ENCODE assay signal across 8 cellular contexts in the genomic region with DNA sequence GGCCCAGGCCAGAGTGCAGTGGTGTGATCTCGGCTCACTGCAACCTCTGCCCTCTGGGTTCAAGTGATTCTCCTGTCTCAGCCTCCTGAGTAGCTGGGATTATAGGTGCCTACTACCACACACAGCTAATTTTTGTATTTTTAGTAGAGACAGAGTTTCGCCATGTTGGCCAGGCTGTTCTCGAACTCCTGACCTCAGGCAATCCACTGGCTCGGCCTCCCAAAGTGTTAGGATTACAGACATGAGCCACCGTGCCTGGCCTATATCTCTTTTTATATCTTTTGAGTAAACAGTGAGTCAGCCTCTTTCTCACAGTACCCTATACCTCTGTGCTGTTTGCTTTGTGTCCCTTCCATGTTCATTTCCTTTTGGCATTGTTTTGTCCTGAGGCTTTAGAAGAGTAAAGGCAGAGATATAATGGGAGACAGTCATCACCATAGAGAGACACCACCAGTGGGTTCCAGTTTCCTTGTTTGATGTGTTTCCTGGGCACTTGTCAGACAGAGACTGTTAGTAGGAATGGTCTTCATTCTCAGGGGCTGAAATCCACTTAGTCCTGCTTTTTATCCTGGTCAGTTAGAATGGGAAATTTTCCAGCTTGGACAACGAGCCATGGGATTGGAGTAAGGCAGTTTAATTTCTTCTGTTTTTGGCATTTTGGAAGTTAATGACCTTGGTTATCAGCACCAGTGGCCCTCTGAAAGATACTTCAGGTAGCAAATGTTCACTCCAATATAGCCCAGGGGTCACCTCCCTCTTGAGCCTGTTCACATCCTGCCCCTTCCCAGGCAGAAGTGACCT. TPM values are rescaled to one million over a fixed set of nuclear protein-coding genes. Genes with fewer than 3 reads are reported as not detected.
DNase-seq lines count a peak whose midpoint lies in the region; ATAC-seq and TF ChIP-seq lines count a peak whose summit lies in the region.
"Had no signal": no experiment of that assay in that cellular context is flagged by ENCODE, and none has a peak within 500 bp of the region (broad histone marks: within the 10 kb centered on the region; RNA-seq: fewer than 3 reads in every experiment).

No MANE protein-coding gene starts in this region.

- peaks cover 4% of the 10 kb centered on the region for H3K36me3 ChIP-seq in ectodermal cell (ENCODE audit: control insufficient read depth, insufficient read depth, low read length)
- peaks cover 11% of the 10 kb centered on the region for H3K36me3 ChIP-seq in CD4-positive, alpha-beta memory T cell (ENCODE audit: insufficient read depth, low read length)

- no peak for ATAC-seq in HG03097 (IDR thresholded peaks at IDR 0.05; ENCODE audit: low FRiP score, unreplicated experiment)

- peaks cover 24% of the 10 kb centered on the region for H3K4me1 Mint-ChIP-seq in progenitor cell of endocrine pancreas (ENCODE audit: low read depth)
- H3K4me1 Mint-ChIP-seq in CD4-positive, alpha-beta memory T cell, result peaks cover 0 to 1% (median 0%) of the 10 kb centered on the region in 4 donors

- peak overlapping the region; percentile 16 for H3K27ac ChIP-seq in ectodermal cell (ENCODE audit: insufficient read depth, low read depth, low read length, poor library complexity, severe bottlenecking)
- H3K27ac ChIP-seq in CD4-positive, alpha-beta memory T cell (ENCODE audit: low read depth, low read length), result no peak overlapping the region
- H3K27ac ChIP-seq: coronary artery had no signal

- intact Hi-C loops in CD4-positive, alpha-beta memory T cell (cut with micrococcal nuclease), result no loop called here

- TF ChIP-seq CTCF in progenitor cell of endocrine pancreas (IDR thresholded peaks at IDR 0.05; ENCODE audit: unreplicated experiment), result no peak

- DNase-seq in HPDE6-E6E7 (ENCODE audit: extremely low spot score) (peak; percentile 73), NCI-H748 (lab: John Stamatoyannopoulos, UW; ENCODE audit: unreplicated experiment) (peak; percentile 41), progenitor cell of endocrine pancreas (ENCODE audit: low spot score, unreplicated experiment) (no peak), SK-N-DZ (ENCODE audit: low spot score) (no peak)
- DNase-seq in CD4-positive, alpha-beta memory T cell, result no peak

- H3K9me3 Mint-ChIP-seq in progenitor cell of endocrine pancreas (ENCODE audit: low read depth), result no peaks in the 10 kb centered on the region
- no peaks in the 10 kb centered on the region for H3K9me3 Mint-ChIP-seq in CD4-positive, alpha-beta memory T cell

- no peaks in the 10 kb centered on the region for H3K27me3 ChIP-seq in ectodermal cell (ENCODE audit: control insufficient read depth, insufficient read depth, low read length, poor library complexity, severe bottlenecking)
- no peaks in the 10 kb centered on the region for H3K27me3 ChIP-seq in CD4-positive, alpha-beta memory T cell (ENCODE audit: insufficient read depth, low read length)

- H3K27me3 Mint-ChIP-seq in progenitor cell of endocrine pancreas, result no peaks in the 10 kb centered on the region
- H3K27me3 Mint-ChIP-seq in CD4-positive, alpha-beta memory T cell, result no peaks in the 10 kb centered on the region

- H3K4me1 ChIP-seq in ectodermal cell (ENCODE audit: control insufficient read depth, insufficient read depth, low read length), result no peaks in the 10 kb centered on the region
- no peaks in the 10 kb centered on the region for H3K4me1 ChIP-seq in CD4-positive, alpha-beta memory T cell (ENCODE audit: insufficient read depth, low read length)

- peak overlapping the region; percentile 93 for H3K27ac Mint-ChIP-seq in progenitor cell of endocrine pancreas
- peak overlapping the region in 3 of 7 donors; percentile 1 to 24 (median 3) for H3K27ac Mint-ChIP-seq in CD4-positive, alpha-beta memory T cell

- CTCF ChIA-PET in CD4-positive, alpha-beta memory T cell (lab: Charles Lee; ENCODE audit: partially characterized antibody), result interaction anchor here (0.7 kb wide), 1 partner anchor 452 kb away, joined by 5 read pairs; no protein-coding TSS in a partner anchor

- no peaks in the 10 kb centered on the region for H3K9me3 ChIP-seq in ectodermal cell (ENCODE audit: control insufficient read depth, low read length)
- H3K9me3 ChIP-seq in CD4-positive, alpha-beta memory T cell (ENCODE audit: control insufficient read depth in 1 of 2, low read length in 2 of 2), result no peaks in the 10 kb centered on the region

- H3K36me3 Mint-ChIP-seq in progenitor cell of endocrine pancreas (ENCODE audit: insufficient read depth), result peaks cover 11% of the 10 kb centered on the region
- H3K36me3 Mint-ChIP-seq in CD4-positive, alpha-beta memory T cell, result peaks cover 26 to 42% of the 10 kb centered on the region in 2 donors

- no peak overlapping the region for H3K4me3 Mint-ChIP-seq in progenitor cell of endocrine pancreas (ENCODE audit: low read depth)
- no peak overlapping the region for H3K4me3 Mint-ChIP-seq in CD4-positive, alpha-beta memory T cell

- no peak overlapping the region for H3K4me3 ChIP-seq in ectodermal cell (ENCODE audit: insufficient read depth, low read depth, low read length)
- H3K4me3 ChIP-seq in CD4-positive, alpha-beta memory T cell (ENCODE audit: low read length in 2 of 2), result no peak overlapping the region
- H3K4me3 ChIP-seq: coronary artery had no signal

- POLR2A ChIA-PET in CD4-positive, alpha-beta memory T cell (lab: Charles Lee; ENCODE audit: partially characterized antibody), result no interaction called here

- 84 to 91% methylated on average over 6 of the region's 6 CpGs for WGBS in ectodermal cell, 2 experiments

RNA-seq across cellular contexts. Expression of gene ASXL1, which starts 32.2 kb away (rescaled TPM):
- 76.3 TPM for polyA plus RNA-seq in ectodermal cell (2013, experiment 1 of 4)
- 87.0 TPM for polyA plus RNA-seq in ectodermal cell (2013, experiment 2 of 4)
- 57.4 TPM for polyA plus RNA-seq in ectodermal cell (2013, experiment 3 of 4)
- polyA plus RNA-seq in ectodermal cell (2013, experiment 4 of 4), result 64.3 TPM
- total RNA-seq in progenitor cell of endocrine pancreas, result 189 and 201 TPM in 2 replicates
- total RNA-seq in CD4-positive, alpha-beta memory T cell, result 100 to 1,000 TPM; 126 to 127 TPM
- polyA plus RNA-seq in CD4-positive, alpha-beta memory T cell, result 10 to 100 TPM in 1 of 2 donors, 1 to 10 TPM in 1; 8.8 to 20.1 TPM
- polyA plus RNA-seq in SK-N-DZ (2014; cell fraction: cytosol; rRNA removed), result 46.2 and 80.1 TPM in 2 replicates
- 215 and 320 TPM in 2 replicates for polyA plus RNA-seq in SK-N-DZ (2014; cell fraction: nucleus; rRNA removed)

RNA-seq across cellular contexts. Expression of gene KIF3B, which starts 48.5 kb away (rescaled TPM):
- polyA plus RNA-seq in ectodermal cell (2013, experiment 1 of 4), result 30.4 TPM
- polyA plus RNA-seq in ectodermal cell (2013, experiment 2 of 4), result 34.0 TPM
- 23.0 TPM for polyA plus RNA-seq in ectodermal cell (2013, experiment 3 of 4)
- polyA plus RNA-seq in ectodermal cell (2013, experiment 4 of 4), result 23.6 TPM
- total RNA-seq in progenitor cell of endocrine pancreas, result 60.2 and 61.6 TPM in 2 replicates
- total RNA-seq in CD4-positive, alpha-beta memory T cell, result 10 to 100 TPM; 14.2 to 14.5 TPM
- polyA plus RNA-seq in CD4-positive, alpha-beta memory T cell, result 1 to 10 TPM; 1.6 to 5.2 TPM
- 11.5 and 11.9 TPM in 2 replicates for polyA plus RNA-seq in SK-N-DZ (2014; cell fraction: cytosol; rRNA removed)
- polyA plus RNA-seq in SK-N-DZ (2014; cell fraction: nucleus; rRNA removed), result 3.7 and 5.4 TPM in 2 replicates

Comparison
In these comparisons a context has a peak if more than half of its experiments do, and no peak if none do; other contexts are left out.
1. DNase-seq: peak in HPDE6-E6E7 (single experiment) and NCI-H748 (single experiment); none in progenitor cell of endocrine pancreas (single experiment), CD4-positive, alpha-beta memory T cell (0 of 5) and SK-N-DZ (single experiment).